ENCODE assay signal across 11 cellular contexts in genomic region chr15:67548862-67549651, GRCh38. TPM values are rescaled to one million over a fixed set of nuclear protein-coding genes. Genes with fewer than 3 reads are reported as not detected.
DNase-seq lines count a peak whose midpoint lies in the region; ATAC-seq and TF ChIP-seq lines count a peak whose summit lies in the region.
"Had no signal": no experiment of that assay in that cellular context is flagged by ENCODE, and none has a peak within 500 bp of the region (broad histone marks: within the 10 kb centered on the region; RNA-seq: fewer than 3 reads in every experiment).

No MANE protein-coding gene starts in this region.

- peaks cover 5 to 28% (median 19%) of the 10 kb centered on the region in 10 experiments; a peak in 18 of 20 replicates for H3K4me1 ChIP-seq in BLaER1 treated with 17β-estradiol and CSF1 and Interleukin-3, amounts not matched to agents 10 nM and 100 nM

- no peaks in the 10 kb centered on the region for H3K9me3 ChIP-seq in BLaER1 treated with 17β-estradiol and CSF1 and Interleukin-3, amounts not matched to agents 10 nM and 100 nM (replicated peaks in 1 of 11)
- H3K9me3 ChIP-seq: tibial artery had no signal

- H3K36me3 ChIP-seq in BLaER1 treated with 17β-estradiol and CSF1 and Interleukin-3, amounts not matched to agents 10 nM and 100 nM, result peaks cover 30 to 62% (median 46%) of the 10 kb centered on the region in 11 experiments

- TF ChIP-seq CTCF in GM13977 (IDR thresholded peaks at IDR 0.05; ENCODE audit: extremely low read depth, insufficient read depth, missing control alignments), result no peak

- H3K4me3 ChIP-seq in BLaER1 treated with 17β-estradiol and CSF1 and Interleukin-3, amounts not matched to agents 10 nM and 100 nM, result no peak overlapping the region
- H3K4me3 ChIP-seq: tibial artery had no signal

- H3K27ac Mint-ChIP-seq in memory B cell, result no peak overlapping the region
- H3K27ac Mint-ChIP-seq: activated CD4-positive, alpha-beta T cell treated with anti-CD3 and anti-CD28 coated beads for 36 hours; CD8-positive, alpha-beta T cell had no signal

- H3K36me3 Mint-ChIP-seq in memory B cell, result peaks cover 15% of the 10 kb centered on the region

- H3K27me3 ChIP-seq in BLaER1 treated with 17β-estradiol and CSF1 and Interleukin-3, amounts not matched to agents 10 nM and 100 nM, result no peaks in the 10 kb centered on the region
- H3K27me3 ChIP-seq: tibial artery had no signal

- H3K4me3 Mint-ChIP-seq in memory B cell, result no peak overlapping the region
- H3K4me3 Mint-ChIP-seq: activated CD4-positive, alpha-beta T cell treated with anti-CD3 and anti-CD28 coated beads for 36 hours; CD8-positive, alpha-beta T cell had no signal

- H3K9ac ChIP-seq in BLaER1 treated with 17β-estradiol and CSF1 and Interleukin-3, amounts not matched to agents 10 nM and 100 nM, result no peak overlapping the region

- DNase-seq in NCI-H1092 (lab: John Stamatoyannopoulos, UW) (peak; percentile 14), anterior cingulate cortex (lab: John Stamatoyannopoulos, UW) (peak in 53 of 58 donors; percentile 10 to 89 (median 63)), memory B cell (ENCODE audit: low spot score in 2 of 2) (no peak), NK-92 (lab: John Stamatoyannopoulos, UW; ENCODE audit: unreplicated experiment) (no peak), GM13977 (ENCODE audit: low spot score) (no peak), HT-29 (ENCODE audit: low spot score) (no peak)
- DNase-seq: activated CD4-positive, alpha-beta T cell treated with anti-CD3 and anti-CD28 coated beads for 36 hours; CD8-positive, alpha-beta T cell; tibial artery had no signal

- H4K20me1 ChIP-seq in BLaER1 treated with 17β-estradiol and CSF1 and Interleukin-3, amounts not matched to agents 10 nM and 100 nM, result peaks cover 0 to 10% (median 3%) of the 10 kb centered on the region in 11 experiments; a peak in 7 of 22 replicates

- no peaks in the 10 kb centered on the region for H3K27me3 Mint-ChIP-seq in memory B cell
- H3K27me3 Mint-ChIP-seq: activated CD4-positive, alpha-beta T cell treated with anti-CD3 and anti-CD28 coated beads for 36 hours had no signal

- ATAC-seq in memory B cell (ENCODE audit: low read depth) (peak; percentile 44), HG02973 (IDR thresholded peaks at IDR 0.05; ENCODE audit: unreplicated experiment) (no peak)
- ATAC-seq: activated CD4-positive, alpha-beta T cell treated with anti-CD3 and anti-CD28 coated beads for 36 hours; CD8-positive, alpha-beta T cell had no signal

- no peak overlapping the region for H3K27ac ChIP-seq in BLaER1 treated with 17β-estradiol and CSF1 and Interleukin-3, amounts not matched to agents 10 nM and 100 nM
- H3K27ac ChIP-seq: tibial artery had no signal

- in situ Hi-C loops in GM13977 (cut with MboI; ENCODE audit: low pct_unique_long_range_greater_than_20kb, low sequenced_read_pairs, unreplicated experiment), result no loop called here

- H3K4me1 Mint-ChIP-seq in memory B cell, result peaks cover 18% of the 10 kb centered on the region

- no peaks in the 10 kb centered on the region for H3K9me3 Mint-ChIP-seq in memory B cell
- H3K9me3 Mint-ChIP-seq: CD8-positive, alpha-beta T cell had no signal

- peak overlapping the region in 7 of 11 experiments; percentile 1 to 49 (median 19); a peak in 6 of 22 replicates for H3K4me2 ChIP-seq in BLaER1 treated with 17β-estradiol and CSF1 and Interleukin-3, amounts not matched to agents 10 nM and 100 nM

RNA-seq across cellular contexts. Expression of gene MAP2K5, which starts 6.6 kb away (rescaled TPM):
- 3.6 and 3.8 TPM in 2 replicates for total RNA-seq in HT-29 (2014; rRNA removed; shearing (Covaris generic))

RNA-seq across cellular contexts. Expression of gene C15orf61, which starts 28.1 kb away (rescaled TPM):
- 5.4 and 9.6 TPM in 2 replicates for total RNA-seq in HT-29 (2014; rRNA removed; shearing (Covaris generic))

Comparison
In these comparisons a context has a peak if more than half of its experiments do, and no peak if none do; other contexts are left out.
1. DNase-seq: peak in NCI-H1092 (single experiment) and anterior cingulate cortex (53 of 58); none in memory B cell (0 of 2), NK-92 (single experiment), GM13977 (single experiment) and HT-29 (single experiment).